14 cellular contexts compared by ENCODE assay signal in the genomic region with DNA sequence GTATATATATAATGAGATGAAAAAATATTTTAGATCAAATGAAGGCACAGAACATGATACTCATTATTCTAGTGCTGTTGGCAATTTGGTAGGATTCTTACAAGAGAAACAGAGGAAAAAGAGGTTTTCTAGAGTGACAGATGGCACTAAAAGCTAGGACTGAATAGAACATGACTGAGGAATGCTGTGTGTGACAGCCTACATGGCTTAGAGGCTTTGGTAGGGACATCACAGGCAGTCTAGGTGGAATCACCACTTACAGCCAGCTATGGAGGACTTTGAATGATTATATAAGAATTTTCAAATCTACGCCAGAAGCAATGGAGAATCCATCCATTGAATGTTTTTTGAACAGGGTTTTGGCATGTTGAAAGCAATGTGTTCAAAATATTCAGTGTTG. TPM values are rescaled to one million over a fixed set of nuclear protein-coding genes. Genes with fewer than 3 reads are reported as not detected.
DNase-seq lines count a peak whose midpoint lies in the region; ATAC-seq and TF ChIP-seq lines count a peak whose summit lies in the region.
"Had no signal": no experiment of that assay in that cellular context is flagged by ENCODE, and none has a peak within 500 bp of the region (broad histone marks: within the 10 kb centered on the region; RNA-seq: fewer than 3 reads in every experiment).

No MANE protein-coding gene starts in this region.

- no peaks in the 10 kb centered on the region for H3K27me3 ChIP-seq in left ventricle myocardium inferior (ENCODE audit: low read depth)
- no peaks in the 10 kb centered on the region for H3K27me3 ChIP-seq in gastrocnemius medialis

- ATAC-seq in gastrocnemius medialis: peak in 1 of 2 donors; percentile 35
- ATAC-seq: A549 had no signal

- H3K36me3 ChIP-seq in left ventricle myocardium inferior (no peaks in the 10 kb centered on the region), gastrocnemius medialis (no peaks in the 10 kb centered on the region)

- no peak for TF ChIP-seq POLR2A in gastrocnemius medialis (IDR thresholded peaks at IDR 0.05)

- peak overlapping the region; percentile 44 for H3K27ac ChIP-seq in left ventricle myocardium inferior (replicated peaks)
- peak overlapping the region; percentile 64 to 94 (median 78) for H3K27ac ChIP-seq in gastrocnemius medialis
- H3K27ac ChIP-seq: 22Rv1, C4-2B had no signal

- H3K4me3 ChIP-seq in left ventricle myocardium inferior: no peak overlapping the region
- no peak overlapping the region for H3K4me3 ChIP-seq in gastrocnemius medialis
- H3K4me3 ChIP-seq: A549 had no signal

- peaks cover 33% of the 10 kb centered on the region for H3K4me1 ChIP-seq in left ventricle myocardium inferior
- H3K4me1 ChIP-seq in gastrocnemius medialis: peaks cover 70 to 78% of the 10 kb centered on the region in 2 donors

- DNase-seq in NCI-H2171 treated with DMSO at 0.1 percent for 48 hours (lab: John Stamatoyannopoulos, UW): peak; percentile 15
- DNase-seq in NCI-H2171 (lab: John Stamatoyannopoulos, UW): no peak
- DNase-seq in left ventricle myocardium inferior: no peak
- no peak for DNase-seq in cardiac septum (ENCODE audit: low spot score)
- DNase-seq in gastrocnemius medialis: no peak
- DNase-seq in nucleus accumbens (lab: John Stamatoyannopoulos, UW): no peak
- no peak for DNase-seq in NK-92 (lab: John Stamatoyannopoulos, UW; ENCODE audit: unreplicated experiment)
- DNase-seq: AML-193; Caco-2; CD4-positive, alpha-beta T cell; H9 had no signal

- intact Hi-C loops in left ventricle myocardium inferior (cut with micrococcal nuclease) (no loop called here), cardiac septum (cut with DNase I) (no loop called here), gastrocnemius medialis (cut with DNase I; ENCODE audit: low total_unique reads) (no loop called here)

- TF ChIP-seq CTCF in left ventricle myocardium inferior (IDR thresholded peaks at IDR 0.05; ENCODE audit: borderline replicate concordance): no peak
- TF ChIP-seq CTCF in gastrocnemius medialis (IDR thresholded peaks at IDR 0.05 in 4 of 5, conservative IDR thresholded peaks at IDR 0.05 in 1 of 5): no peak

- in situ Hi-C loops in gastrocnemius medialis (cut with MboI; ENCODE audit: low sequenced_read_pairs in 4 of 4): no loop called here

- H3K9me3 ChIP-seq in left ventricle myocardium inferior (replicated peaks) (no peaks in the 10 kb centered on the region), gastrocnemius medialis (no peaks in the 10 kb centered on the region)
- H3K9me3 ChIP-seq: A549, Caco-2 had no signal

RNA-seq across cellular contexts. Expression of gene TPD52L1, which starts 52.8 kb away (rescaled TPM):
- total RNA-seq in left ventricle myocardium inferior: 64.0 TPM
- total RNA-seq in cardiac septum: 91.0 TPM
- total RNA-seq in gastrocnemius medialis: 100 to 1,000 TPM in 3 of 4 donors, 10 to 100 TPM in 1; 47.6 to 152 (median 123) TPM
- total RNA-seq: CD4-positive, alpha-beta T cell had no signal
